Comparison of ENCODE assay signal across 14 cellular contexts in genomic region chr2:226838758-226839555, GRCh38. TPM values are rescaled to one million over a fixed set of nuclear protein-coding genes. Genes with fewer than 3 reads are reported as not detected.
DNase-seq lines count a peak whose midpoint lies in the region; ATAC-seq, FAIRE-seq and TF ChIP-seq lines count a peak whose summit lies in the region.
"Had no signal": no experiment of that assay in that cellular context is flagged by ENCODE, and none has a peak within 500 bp of the region (broad histone marks: within the 10 kb centered on the region; RNA-seq: fewer than 3 reads in every experiment).

No MANE protein-coding gene starts in this region.

- H3K4me3 ChIP-seq in fibroblast of villous mesenchyme (ENCODE audit: low read depth, low read length), result no peak overlapping the region
- H3K4me3 ChIP-seq: coronary artery, thoracic aorta had no signal

- peak; percentile 46 for DNase-seq in DMS 273 treated with DMSO at 0.1 percent for 48 hours (lab: John Stamatoyannopoulos, UW)
- DNase-seq in GM18507 (ENCODE audit: extremely low spot score, insufficient read length, low read depth), result no peak
- peak; percentile 4 for DNase-seq in SW480 (ENCODE audit: low spot score)
- DNase-seq in fibroblast of villous mesenchyme (ENCODE audit: low read depth), result peak; percentile 40
- no peak for DNase-seq in medulla oblongata (ENCODE audit: extremely low spot score)
- no peak for DNase-seq in hypothalamus (lab: John Stamatoyannopoulos, UW)
- DNase-seq in pons (ENCODE audit: low spot score), result no peak
- DNase-seq: activated effector memory CD4-positive, alpha-beta T cell treated with anti-CD3 and anti-CD28 coated beads, Interleukin-2, amount 50 U/mL, for 16 hours; left cardiac atrium; posterior cingulate gyrus had no signal

- TF ChIP-seq CTCF in fibroblast of villous mesenchyme (IDR thresholded peaks at IDR 0.05; ENCODE audit: insufficient read depth, low read depth, low read length), result no peak

- no peak for ATAC-seq in HG03521 (IDR thresholded peaks at IDR 0.05; ENCODE audit: unreplicated experiment)
- ATAC-seq: left cardiac atrium had no signal

- FAIRE-seq in GM18507 (lab: Jason Lieb, UNC), result peak; percentile 64
- FAIRE-seq: frontal cortex had no signal

RNA-seq across cellular contexts. Expression of gene RHBDD1, which starts 3.1 kb away (rescaled TPM):
- total RNA-seq in fibroblast of villous mesenchyme, result 18.7 and 38.9 TPM in 2 replicates

RNA-seq across cellular contexts. Expression of gene IRS1, which starts 39.3 kb away (rescaled TPM):
- 33.2 and 33.8 TPM in 2 replicates for total RNA-seq in fibroblast of villous mesenchyme

Comparison
In these comparisons a context has a peak if more than half of its experiments do, and no peak if none do; other contexts are left out.
1. DNase-seq: peak in DMS 273 treated with DMSO at 0.1 percent for 48 hours (single experiment), SW480 (single experiment) and fibroblast of villous mesenchyme (single experiment); none in GM18507 (single experiment), medulla oblongata (single experiment), hypothalamus (0 of 51) and pons (single experiment).